Comparison of ENCODE assay signal across 10 cellular contexts in the genomic region with DNA sequence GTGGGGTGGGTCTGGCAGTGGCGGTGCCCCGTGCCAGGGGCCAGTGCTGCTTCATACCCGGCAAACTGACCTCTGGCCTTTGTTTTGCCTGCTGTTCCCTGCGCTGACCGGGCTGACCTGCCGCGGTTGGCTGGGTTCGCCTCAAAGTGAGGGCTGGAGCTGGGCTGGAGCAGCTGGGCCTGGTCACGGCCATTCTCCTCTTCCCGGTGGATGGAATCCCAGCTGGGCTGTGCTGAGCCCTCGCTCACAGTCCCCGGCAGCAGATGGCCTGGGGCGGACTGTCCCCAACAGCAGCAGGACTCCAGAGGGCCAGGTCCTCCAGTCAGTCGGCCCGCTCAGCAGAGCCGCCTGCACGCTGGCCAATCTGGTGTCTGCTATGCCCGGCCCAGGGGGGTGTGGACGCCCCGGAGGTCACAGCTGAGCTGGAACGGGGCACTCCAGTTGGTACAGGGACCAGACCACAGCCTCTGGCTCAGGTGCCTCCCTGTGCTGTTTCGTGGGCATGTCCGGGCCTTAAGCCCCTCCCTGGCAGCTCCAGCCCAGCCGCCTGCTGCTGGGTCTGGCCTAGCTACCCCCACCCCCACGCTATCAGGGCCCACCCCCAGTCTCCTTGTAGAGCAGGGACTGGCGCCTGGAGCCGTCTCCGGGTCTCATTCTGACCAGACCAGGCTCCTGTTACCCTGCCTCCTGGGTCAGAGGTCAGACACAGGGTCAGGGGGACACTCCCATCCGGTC. TPM values are rescaled to one million over a fixed set of nuclear protein-coding genes. Genes with fewer than 3 reads are reported as not detected.
A peak's percentile ranks its signal among the peaks of the same experiment; 100 is the strongest.
DNase-seq lines count a peak whose midpoint lies in the region; ATAC-seq and TF ChIP-seq lines count a peak whose summit lies in the region.
"Had no signal": no experiment of that assay in that cellular context is flagged by ENCODE, and none has a peak within 500 bp of the region (broad histone marks: within the 10 kb centered on the region; RNA-seq: fewer than 3 reads in every experiment).

No MANE protein-coding gene starts in this region.

- DNase-seq in fibroblast of villous mesenchyme (ENCODE audit: low read depth) (peak; percentile 48), trophoblast cell (no peak)
- DNase-seq: CD8-positive, alpha-beta T cell; Karpas-422; NCI-H526; T-helper 2 cell had no signal

- peak overlapping the region; percentile 42 for H3K14ac ChIP-seq in trophoblast cell (ENCODE audit: low read length)

- H2AFZ ChIP-seq in trophoblast cell (ENCODE audit: insufficient read depth, low read length, poor library complexity): peak overlapping the region; percentile 11

- no peaks in the 10 kb centered on the region for H3K27me3 ChIP-seq in HUES64 (ENCODE audit: insufficient read depth, low read length)
- H3K27me3 ChIP-seq in trophoblast cell (ENCODE audit: insufficient read depth, low read length): no peaks in the 10 kb centered on the region

- TF ChIP-seq CTCF in fibroblast of villous mesenchyme (IDR thresholded peaks at IDR 0.05; ENCODE audit: insufficient read depth, low read depth, low read length): no peak

- H2AK5ac ChIP-seq in trophoblast cell (ENCODE audit: low read length): peak overlapping the region; percentile 19

- peak overlapping the region; percentile 74 for H3K4me2 ChIP-seq in trophoblast cell (ENCODE audit: low read length)

- H3K36me3 ChIP-seq in HUES64 (ENCODE audit: insufficient read depth, low read length) (peaks cover 18% of the 10 kb centered on the region), trophoblast cell (ENCODE audit: control insufficient read depth in 1 of 2, insufficient read depth in 2 of 2, low read length in 2 of 2) (peaks cover 53 to 63% of the 10 kb centered on the region in 2 experiments)

- peak overlapping the region; percentile 20 for H2BK120ac ChIP-seq in trophoblast cell (ENCODE audit: insufficient read depth, low read length, poor library complexity)

- no peak overlapping the region for H3K4me3 ChIP-seq in HUES64 (ENCODE audit: low read length)
- H3K4me3 ChIP-seq in fibroblast of villous mesenchyme (ENCODE audit: low read depth, low read length): no peak overlapping the region
- H3K4me3 ChIP-seq in trophoblast cell (ENCODE audit: low read depth, low read length): no peak overlapping the region

- H4K8ac ChIP-seq in trophoblast cell (ENCODE audit: low read depth, low read length): peak overlapping the region; percentile 26

- H3K4ac ChIP-seq in trophoblast cell (ENCODE audit: low read depth, low read length): peak overlapping the region; percentile 44

- H2BK12ac ChIP-seq in trophoblast cell (ENCODE audit: low read length): peak overlapping the region; percentile 70

- WGBS in HUES64: 62% methylated on average over 29 of the region's 29 CpGs
- no CpG with 5 or more reads among the region's 29 CpGs for WGBS in trophoblast cell (ENCODE audit: extremely low coverage, insufficient coverage, insufficient read length)

- H3K79me2 ChIP-seq in trophoblast cell (ENCODE audit: control insufficient read depth, insufficient read depth, low read length, poor library complexity): peaks cover 15% of the 10 kb centered on the region

- H3K18ac ChIP-seq in trophoblast cell (ENCODE audit: low read length): peak overlapping the region; percentile 64

- ATAC-seq in HG03571 (IDR thresholded peaks at IDR 0.05; ENCODE audit: unreplicated experiment) (no peak), GM21367 (IDR thresholded peaks at IDR 0.05; ENCODE audit: unreplicated experiment) (no peak), HG03159 (IDR thresholded peaks at IDR 0.05; ENCODE audit: unreplicated experiment) (no peak)
- ATAC-seq: CD8-positive, alpha-beta T cell had no signal

- H3K79me1 ChIP-seq in trophoblast cell (ENCODE audit: low read length): peaks cover 26% of the 10 kb centered on the region

- H3K9ac ChIP-seq in HUES64 (ENCODE audit: low read depth, low read length) (peak overlapping the region; percentile 63), trophoblast cell (ENCODE audit: low read length) (no peak overlapping the region)

- peak overlapping the region; percentile 94 for H2BK5ac ChIP-seq in trophoblast cell (ENCODE audit: low read depth, low read length, poor library complexity)

- peak overlapping the region; percentile 86 for H3K27ac ChIP-seq in HUES64 (ENCODE audit: low read depth, low read length)
- H3K27ac ChIP-seq in trophoblast cell (ENCODE audit: low read depth, low read length): peak overlapping the region; percentile 99

- no peaks in the 10 kb centered on the region for H3K9me3 ChIP-seq in HUES64 (ENCODE audit: insufficient read depth, low read depth, low read length)
- peaks cover 3% of the 10 kb centered on the region for H3K9me3 ChIP-seq in trophoblast cell (ENCODE audit: insufficient read depth, low read depth, low read length)

- H3K4me1 ChIP-seq in HUES64 (ENCODE audit: insufficient read depth, low read length) (peaks cover 15% of the 10 kb centered on the region), trophoblast cell (ENCODE audit: control insufficient read depth in 1 of 2, insufficient read depth in 2 of 2, low read length in 2 of 2) (peaks cover 36 to 41% of the 10 kb centered on the region in 2 experiments)

- H4K12ac ChIP-seq in trophoblast cell (ENCODE audit: low read depth, low read length): peak overlapping the region; percentile 68

- H3K23ac ChIP-seq in trophoblast cell (ENCODE audit: low read length): no peak overlapping the region

- H4K91ac ChIP-seq in trophoblast cell (ENCODE audit: low read depth, low read length): peak overlapping the region; percentile 99

RNA-seq across cellular contexts. Expression of gene WFIKKN1, which starts 1.3 kb away (rescaled TPM):
- 9.5 TPM for polyA plus RNA-seq in HUES64 (2013, experiment 1 of 2)
- polyA plus RNA-seq in HUES64 (2013, experiment 2 of 2): 11.2 TPM
- total RNA-seq in fibroblast of villous mesenchyme: under 0.01 and 0.43 TPM in 2 replicates
- polyA plus RNA-seq in trophoblast cell (2013): 13.1 and 14.9 TPM in 2 replicates

RNA-seq across cellular contexts. Expression of gene METTL26, which starts 6.6 kb away (rescaled TPM):
- 79.3 TPM for polyA plus RNA-seq in HUES64 (2013, experiment 1 of 2)
- 81.6 TPM for polyA plus RNA-seq in HUES64 (2013, experiment 2 of 2)
- 51.8 and 78.3 TPM in 2 replicates for total RNA-seq in fibroblast of villous mesenchyme
- polyA plus RNA-seq in trophoblast cell (2013): 67.5 and 72.3 TPM in 2 replicates

RNA-seq across cellular contexts. Expression of gene MCRIP2, which starts 12.2 kb away (rescaled TPM):
- 27.1 TPM for polyA plus RNA-seq in HUES64 (2013, experiment 1 of 2)
- 22.4 TPM for polyA plus RNA-seq in HUES64 (2013, experiment 2 of 2)
- total RNA-seq in fibroblast of villous mesenchyme: 14.8 and 16.0 TPM in 2 replicates
- 15.7 and 16.9 TPM in 2 replicates for polyA plus RNA-seq in trophoblast cell (2013)

RNA-seq across cellular contexts. Expression of gene WDR90, which starts 19.7 kb away (rescaled TPM):
- 26.0 TPM for polyA plus RNA-seq in HUES64 (2013, experiment 1 of 2)
- polyA plus RNA-seq in HUES64 (2013, experiment 2 of 2): 19.5 TPM
- 12.5 and 18.7 TPM in 2 replicates for total RNA-seq in fibroblast of villous mesenchyme
- polyA plus RNA-seq in trophoblast cell (2013): 12.2 and 12.5 TPM in 2 replicates

RNA-seq across cellular contexts. Expression of gene RHOT2, which starts 38.5 kb away (rescaled TPM):
- polyA plus RNA-seq in HUES64 (2013, experiment 1 of 2): 96.7 TPM
- 84.0 TPM for polyA plus RNA-seq in HUES64 (2013, experiment 2 of 2)
- total RNA-seq in fibroblast of villous mesenchyme: 44.0 and 53.1 TPM in 2 replicates
- polyA plus RNA-seq in trophoblast cell (2013): 74.5 and 75.8 TPM in 2 replicates
